In the genomic region with DNA sequence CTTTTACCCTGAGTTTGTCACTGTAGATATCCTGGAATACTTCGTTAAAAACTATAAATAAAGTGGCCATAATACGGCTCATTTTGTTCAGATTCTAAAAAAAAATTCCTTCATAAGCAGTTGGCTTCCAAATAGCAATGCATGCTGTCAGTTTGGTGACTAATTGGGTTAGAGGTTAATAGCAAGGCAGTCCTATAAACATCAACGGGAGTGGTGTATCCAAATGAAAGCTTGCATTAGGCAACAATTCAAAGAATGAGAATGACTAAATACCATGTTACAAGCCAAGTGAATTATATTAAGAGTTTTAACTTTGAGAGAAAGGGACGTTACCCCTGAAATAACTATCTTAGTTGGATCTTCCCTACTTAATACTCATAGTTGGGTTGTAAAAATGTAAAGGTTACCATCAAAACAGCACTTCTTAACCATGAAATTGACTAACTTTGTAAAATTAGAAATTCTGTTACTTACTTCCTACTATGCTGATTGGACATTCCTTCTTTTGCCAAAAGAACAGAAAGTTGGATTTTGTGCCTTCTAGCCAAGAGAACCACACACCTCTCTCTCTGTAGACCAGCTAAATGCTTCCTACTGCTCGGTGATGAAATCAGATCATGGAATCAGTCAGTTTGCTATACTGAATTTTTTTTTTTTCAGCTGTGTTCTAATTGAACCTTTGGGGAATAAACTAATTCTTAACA, we compare ENCODE assay signal across 8 cellular contexts.
DNase-seq lines count a peak whose midpoint lies in the region; ATAC-seq and TF ChIP-seq lines count a peak whose summit lies in the region.

No MANE protein-coding gene starts in this region.

- peaks cover 63% of the 10 kb centered on the region for H3K4me1 ChIP-seq in GM23248 (ENCODE audit: insufficient read depth)

- peak overlapping the region; percentile 81 for H3K27ac ChIP-seq in GM23248

- peak; percentile 74 for ATAC-seq in Right ventricle myocardium superior (ENCODE audit: poor library complexity)
- ATAC-seq in GM19452 (IDR thresholded peaks at IDR 0.05; ENCODE audit: unreplicated experiment), result no peak

- H3K9ac ChIP-seq in GM23248, result peak overlapping the region; percentile 24

- peaks cover 62% of the 10 kb centered on the region for H3F3A ChIP-seq in GM23248 (ENCODE audit: insufficient read depth)

- H3K36me3 ChIP-seq in GM23248 (ENCODE audit: low read depth), result no peaks in the 10 kb centered on the region

- no peaks in the 10 kb centered on the region for H3K9me3 ChIP-seq in GM23248 (ENCODE audit: low read depth)

- peak overlapping the region; percentile 84 for H3K4me2 ChIP-seq in GM23248 (ENCODE audit: unreplicated experiment)

- no peaks in the 10 kb centered on the region for H4K20me1 ChIP-seq in GM23248 (ENCODE audit: insufficient read depth)

- no peaks in the 10 kb centered on the region for H3K27me3 ChIP-seq in GM23248 (replicated peaks; ENCODE audit: insufficient read depth)

- in situ Hi-C loops in GM23248 (cut with MboI), result no loop called here

- H3K9me2 ChIP-seq in GM23248 (ENCODE audit: insufficient read depth), result no peaks in the 10 kb centered on the region

- H2AFZ ChIP-seq in GM23248, result no peak overlapping the region

- peaks cover 71% of the 10 kb centered on the region for H3K79me2 ChIP-seq in GM23248 (ENCODE audit: insufficient read depth)

- intact Hi-C loops in Right ventricle myocardium superior (cut with DNase I), result no loop called here

- H3K4me3 ChIP-seq in GM23248, result peak overlapping the region; percentile 55
- peak overlapping the region; percentile 21; the same call in 1 of the 2 replicates for H3K4me3 ChIP-seq in WI38 (ENCODE audit: low read depth, low read length)
- H3K4me3 ChIP-seq in skeletal muscle cell (ENCODE audit: low read depth, low read length), result no peak overlapping the region

- TF ChIP-seq CTCF in WI38 (IDR thresholded peaks at IDR 0.05; ENCODE audit: low read depth, low read length), result no peak

- 0 to 2% methylated on average over 5 of the region's 5 CpGs for WGBS in GM23248 (ENCODE audit: low coverage in 1 of 2, low lambda C conversion rate in 2 of 2, missing lambda C conversion rate in 2 of 2), 2 experiments

- DNase-seq in GM23248, result peak; percentile 94
- DNase-seq in Right ventricle myocardium superior, result no peak
- DNase-seq in skeletal muscle cell (ENCODE audit: low read depth), result peak; percentile 87
- no peak for DNase-seq in activated CD4-positive, CD25-positive, alpha-beta regulatory T cell (lab: John Stamatoyannopoulos, UW)
- no peak for DNase-seq in Kasumi-1 (lab: John Stamatoyannopoulos, UW)
- DNase-seq in activated CD8-positive, alpha-beta memory T cell treated with anti-CD3 and anti-CD28 coated beads, Interleukin-2, amount 50 U/mL, for 4 hours, result no peak

Comparison
In these comparisons a context has a peak if more than half of its experiments do, and no peak if none do; other contexts are left out.
1. DNase-seq: peak in GM23248 (single experiment) and skeletal muscle cell (single experiment); none in Right ventricle myocardium superior (single experiment), activated CD4-positive, CD25-positive, alpha-beta regulatory T cell (0 of 4), Kasumi-1 (0 of 2) and activated CD8-positive, alpha-beta memory T cell treated with anti-CD3 and anti-CD28 coated beads, Interleukin-2, amount 50 U/mL, for 4 hours (single experiment).